Comparison of ENCODE assay signal across 18 cellular contexts in genomic region chr7:22934473-22935065, GRCh38.
DNase-seq lines count a peak whose midpoint lies in the region; FAIRE-seq and TF ChIP-seq lines count a peak whose summit lies in the region.
"Had no signal": no experiment of that assay in that cellular context is flagged by ENCODE, and none has a peak within 500 bp of the region (broad histone marks: within the 10 kb centered on the region; RNA-seq: fewer than 3 reads in every experiment).

No MANE protein-coding gene starts in this region.

- H3K9me3 ChIP-seq in mesodermal cell (ENCODE audit: control insufficient read depth, low read length), result peaks cover 14% of the 10 kb centered on the region
- no peaks in the 10 kb centered on the region for H3K9me3 ChIP-seq in uterus

- intact Hi-C loops in uterus (cut with DNase I; ENCODE audit: low total_unique reads), result no loop called here

- no peak for FAIRE-seq in bronchial epithelial cell (lab: Jason Lieb, UNC)
- FAIRE-seq: small intestine had no signal

- H3K9me3 Mint-ChIP-seq in HFFc6, result peaks cover 9% of the 10 kb centered on the region
- H3K9me3 Mint-ChIP-seq: activated naive CD4-positive, alpha-beta T cell treated with anti-CD3 and anti-CD28 coated beads, Interleukin-2, amount 50 U/mL, for 24 hours; stimulated activated memory B cell treated with anti-CD40 and anti-IgM and Interleukin-4, amounts not matched to agents 10 μg/mL and 1 μg/mL and 100 μg/mL, for 72 hours had no signal

- DNase-seq in A172 (ENCODE audit: low spot score), result peak; percentile 73
- peak; percentile 43 for DNase-seq in HFFc6
- peak; percentile 22 for DNase-seq in bronchial epithelial cell (ENCODE audit: low read depth)
- no peak for DNase-seq in activated CD4-positive, alpha-beta T cell treated with anti-CD3 and anti-CD28 coated beads for 1 hour
- no peak for DNase-seq in GM19238 (ENCODE audit: insufficient read length, low spot score)
- DNase-seq in activated gamma-delta T cell treated with Interleukin-2 at 50 U/mL for 16 hours, result no peak
- DNase-seq in uterus, result no peak
- DNase-seq: activated CD4-positive, alpha-beta T cell treated with anti-CD3 and anti-CD28 coated beads, Interleukin-2, amount 10 ng/mL, durations not matched to agents 7 days and 5 days; activated T-cell treated with anti-CD3 and anti-CD28 coated beads for 4 hours; central memory CD4-positive, alpha-beta T cell; immature natural killer cell; NCI-H1694; NCI-H510A; small intestine; T1000 had no signal

- H3K4me1 Mint-ChIP-seq in HFFc6 (ENCODE audit: low read depth), result peaks cover 63% of the 10 kb centered on the region
- H3K4me1 Mint-ChIP-seq: activated CD4-positive, alpha-beta T cell treated with anti-CD3 and anti-CD28 coated beads, Interleukin-2, amount 10 ng/mL, durations not matched to agents 7 days and 5 days; activated naive CD4-positive, alpha-beta T cell treated with anti-CD3 and anti-CD28 coated beads, Interleukin-2, amount 50 U/mL, for 24 hours; immature natural killer cell; stimulated activated memory B cell treated with anti-CD40 and anti-IgM and Interleukin-4, amounts not matched to agents 10 μg/mL and 1 μg/mL and 100 μg/mL, for 72 hours had no signal

- H3K27me3 ChIP-seq in bronchial epithelial cell (ENCODE audit: control insufficient read depth, insufficient read depth, low read length) (no peaks in the 10 kb centered on the region), uterus (no peaks in the 10 kb centered on the region)

- H3K4me3 Mint-ChIP-seq in HFFc6, result 0 out of 2 replicates have a peak overlapping the region, but pooled peaks have one; percentile 22
- H3K4me3 Mint-ChIP-seq: activated CD4-positive, alpha-beta T cell treated with anti-CD3 and anti-CD28 coated beads, Interleukin-2, amount 10 ng/mL, durations not matched to agents 7 days and 5 days; activated naive CD4-positive, alpha-beta T cell treated with anti-CD3 and anti-CD28 coated beads, Interleukin-2, amount 50 U/mL, for 24 hours; immature natural killer cell; stimulated activated memory B cell treated with anti-CD40 and anti-IgM and Interleukin-4, amounts not matched to agents 10 μg/mL and 1 μg/mL and 100 μg/mL, for 72 hours had no signal

- H3K27ac ChIP-seq in mesodermal cell (ENCODE audit: low read depth, low read length, severe bottlenecking) (peak overlapping the region; percentile 64), uterus (no peak overlapping the region)

- no peaks in the 10 kb centered on the region for H3K36me3 ChIP-seq in bronchial epithelial cell (ENCODE audit: control insufficient read depth, insufficient read depth, low read length)
- H3K36me3 ChIP-seq in mesodermal cell (ENCODE audit: control insufficient read depth, insufficient read depth, low read length), result no peaks in the 10 kb centered on the region
- no peaks in the 10 kb centered on the region for H3K36me3 ChIP-seq in uterus

- H3K4me3 ChIP-seq in bronchial epithelial cell (ENCODE audit: low read depth, low read length), result no peak overlapping the region
- H3K4me3 ChIP-seq in mesodermal cell (ENCODE audit: extremely low read depth, insufficient read depth, low read length, poor library complexity, severe bottlenecking), result no peak overlapping the region
- no peak overlapping the region for H3K4me3 ChIP-seq in uterus

- H3K36me3 Mint-ChIP-seq in HFFc6 (ENCODE audit: low read depth), result peaks cover 22% of the 10 kb centered on the region
- H3K36me3 Mint-ChIP-seq: activated naive CD4-positive, alpha-beta T cell treated with anti-CD3 and anti-CD28 coated beads, Interleukin-2, amount 50 U/mL, for 24 hours; immature natural killer cell; stimulated activated memory B cell treated with anti-CD40 and anti-IgM and Interleukin-4, amounts not matched to agents 10 μg/mL and 1 μg/mL and 100 μg/mL, for 72 hours had no signal

- TF ChIP-seq POLR2A in uterus (IDR thresholded peaks at IDR 0.05), result no peak

- H3K4me1 ChIP-seq in mesodermal cell (ENCODE audit: control insufficient read depth, insufficient read depth, low read length, poor library complexity, severe bottlenecking), result peaks cover 3% of the 10 kb centered on the region
- H3K4me1 ChIP-seq in uterus, result no peaks in the 10 kb centered on the region

- TF ChIP-seq CTCF in HFFc6 (IDR thresholded peaks at IDR 0.05), result no peak
- TF ChIP-seq CTCF in bronchial epithelial cell (IDR thresholded peaks at IDR 0.05; ENCODE audit: insufficient read depth, low read length, severe bottlenecking), result no peak
- no peak for TF ChIP-seq CTCF in uterus (IDR thresholded peaks at IDR 0.05)

- 92 to 100% methylated on average over 1 to 2 of the region's 4 CpGs for WGBS in mesodermal cell (ENCODE audit: insufficient coverage in 2 of 2), 2 experiments

- H3K27me3 Mint-ChIP-seq in HFFc6 (ENCODE audit: insufficient read depth), result no peaks in the 10 kb centered on the region; the same call in 1 of the 2 replicates
- H3K27me3 Mint-ChIP-seq: stimulated activated memory B cell treated with anti-CD40 and anti-IgM and Interleukin-4, amounts not matched to agents 10 μg/mL and 1 μg/mL and 100 μg/mL, for 72 hours had no signal

- peak overlapping the region; percentile 69 for H3K27ac Mint-ChIP-seq in HFFc6
- H3K27ac Mint-ChIP-seq: activated CD4-positive, alpha-beta T cell treated with anti-CD3 and anti-CD28 coated beads, Interleukin-2, amount 10 ng/mL, durations not matched to agents 7 days and 5 days; activated naive CD4-positive, alpha-beta T cell treated with anti-CD3 and anti-CD28 coated beads, Interleukin-2, amount 50 U/mL, for 24 hours; immature natural killer cell; stimulated activated memory B cell treated with anti-CD40 and anti-IgM and Interleukin-4, amounts not matched to agents 10 μg/mL and 1 μg/mL and 100 μg/mL, for 72 hours had no signal

Comparison
In these comparisons a context has a peak if more than half of its experiments do, and no peak if none do; other contexts are left out.
1. DNase-seq: peak in A172 (single experiment), HFFc6 (single experiment) and bronchial epithelial cell (single experiment); none in activated CD4-positive, alpha-beta T cell treated with anti-CD3 and anti-CD28 coated beads for 1 hour (single experiment), GM19238 (single experiment), activated gamma-delta T cell treated with Interleukin-2 at 50 U/mL for 16 hours (single experiment) and uterus (0 of 2).